11 cellular contexts compared by ENCODE assay signal in the genomic region with DNA sequence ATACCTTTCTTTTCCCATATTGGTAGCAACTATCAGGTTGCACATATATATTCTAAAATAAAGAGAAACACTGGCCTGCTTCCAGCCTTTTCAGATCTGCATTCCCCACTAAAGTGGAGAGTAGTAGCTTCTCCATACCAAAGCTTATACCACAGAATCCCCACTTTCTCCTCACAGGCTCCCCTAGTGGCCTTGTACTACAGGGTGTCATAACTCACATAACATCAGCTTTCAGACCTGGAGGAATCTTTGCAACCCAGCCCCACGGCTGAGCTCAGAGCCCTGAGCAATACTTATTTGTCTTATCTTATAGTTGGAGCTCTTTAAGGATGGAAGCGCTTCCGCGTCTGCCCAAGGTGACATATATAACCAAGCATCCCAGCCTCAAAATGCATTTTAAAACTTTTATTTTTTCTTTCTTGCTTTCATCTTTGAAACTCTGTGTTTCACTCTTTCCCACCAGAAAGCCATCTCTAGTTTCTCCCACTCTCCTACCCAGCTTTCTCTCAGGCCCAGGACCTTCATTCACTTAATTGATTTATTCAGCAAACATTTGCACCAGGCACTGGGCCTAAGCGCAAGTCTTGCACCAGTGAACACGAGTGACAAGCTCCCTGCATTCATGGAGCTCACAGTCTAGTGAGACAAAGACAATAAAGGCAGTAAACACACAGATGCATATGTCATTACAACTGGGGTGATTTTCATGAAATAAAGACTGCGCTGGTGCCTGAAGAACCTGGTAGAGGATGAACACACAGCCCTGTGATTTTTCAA.
A peak's percentile ranks its signal among the peaks of the same experiment; 100 is the strongest.
DNase-seq lines count a peak whose midpoint lies in the region; ATAC-seq and TF ChIP-seq lines count a peak whose summit lies in the region.
"Had no signal": no experiment of that assay in that cellular context is flagged by ENCODE, and none has a peak within 500 bp of the region (broad histone marks: within the 10 kb centered on the region; RNA-seq: fewer than 3 reads in every experiment).

No MANE protein-coding gene starts in this region.

- no peak for TF ChIP-seq EP300 in esophagus muscularis mucosa (IDR thresholded peaks at IDR 0.05)

- H3K27ac ChIP-seq in 22Rv1 (no peak overlapping the region), OCI-LY3 (ENCODE audit: low read length) (no peak overlapping the region), esophagus muscularis mucosa (replicated peaks in 1 of 4) (no peak overlapping the region), colonic mucosa (no peak overlapping the region)
- H3K27ac ChIP-seq: coronary artery, thyroid gland had no signal

- intact Hi-C loops in esophagus muscularis mucosa (cut with DNase I) (no loop called here), colonic mucosa (cut with DNase I) (no loop called here)

- WGBS in esophagus muscularis mucosa = 89% methylated on average over 7 of the region's 7 CpGs

- H2AFZ ChIP-seq in OCI-LY3 (ENCODE audit: low read depth, low read length) = no peak overlapping the region

- no peaks in the 10 kb centered on the region for H3K79me2 ChIP-seq in OCI-LY3 (ENCODE audit: low read length)

- H3K9ac ChIP-seq in OCI-LY3 (ENCODE audit: low read length) = no peak overlapping the region
- H3K9ac ChIP-seq in colonic mucosa (ENCODE audit: low read depth in 2 of 2, low read length in 2 of 2) = no peak overlapping the region

- no peak overlapping the region for H3K4me2 ChIP-seq in OCI-LY3 (ENCODE audit: low read length)

- H3K36me3 ChIP-seq in OCI-LY3 (replicated peaks; ENCODE audit: low read depth, low read length) (no peaks in the 10 kb centered on the region), esophagus muscularis mucosa (no peaks in the 10 kb centered on the region), colonic mucosa (no peaks in the 10 kb centered on the region)
- H3K36me3 ChIP-seq: thyroid gland had no signal

- H3K4me1 ChIP-seq in OCI-LY3 (ENCODE audit: low read length) = no peaks in the 10 kb centered on the region
- peaks cover 2 to 9% (median 7%) of the 10 kb centered on the region in 4 donors for H3K4me1 ChIP-seq in esophagus muscularis mucosa
- H3K4me1 ChIP-seq in colonic mucosa = no peaks in the 10 kb centered on the region
- H3K4me1 ChIP-seq: thyroid gland had no signal

- H4K20me1 ChIP-seq in OCI-LY3 (ENCODE audit: insufficient read depth, low read length) = no peaks in the 10 kb centered on the region

- H3K9me3 ChIP-seq in OCI-LY3 (ENCODE audit: insufficient read depth, low read length) (no peaks in the 10 kb centered on the region), esophagus muscularis mucosa (no peaks in the 10 kb centered on the region), colonic mucosa (no peaks in the 10 kb centered on the region)
- H3K9me3 ChIP-seq: thyroid gland had no signal

- DNase-seq in esophagus muscularis mucosa (ENCODE audit: extremely low spot score) = peak; percentile 77
- no peak for DNase-seq in NCI-H1105 treated with DMSO at 0.1 percent for 48 hours (lab: John Stamatoyannopoulos, UW)
- DNase-seq in colonic mucosa = no peak
- DNase-seq in NCI-H128 (lab: John Stamatoyannopoulos, UW; ENCODE audit: unreplicated experiment) = no peak
- DNase-seq: retina, thyroid gland had no signal

- ATAC-seq in HG02678 (IDR thresholded peaks at IDR 0.05; ENCODE audit: unreplicated experiment) = no peak

- H3K4me3 ChIP-seq in OCI-LY3 (ENCODE audit: low read length) (no peak overlapping the region), esophagus muscularis mucosa (no peak overlapping the region), colonic mucosa (no peak overlapping the region)
- H3K4me3 ChIP-seq: coronary artery, thyroid gland had no signal

- peak; percentile 48 for TF ChIP-seq CTCF in 22Rv1 (IDR thresholded peaks at IDR 0.05)
- TF ChIP-seq CTCF in GM12874 (IDR thresholded peaks at IDR 0.05; ENCODE audit: insufficient read depth, low read depth, low read length) = peak; percentile 43; the same call in 1 of the 2 replicates
- 0 out of 2 replicates have a peak, but pooled peaks have one; percentile 5 for TF ChIP-seq CTCF in OCI-LY3 (IDR thresholded peaks at IDR 0.05; ENCODE audit: low read depth, low read length)
- peak in 1 of 3 experiments; percentile 16 for TF ChIP-seq CTCF in esophagus muscularis mucosa (IDR thresholded peaks at IDR 0.05)
- no peak for TF ChIP-seq CTCF in colonic mucosa (IDR thresholded peaks at IDR 0.05)

- no peak for TF ChIP-seq POLR2A in esophagus muscularis mucosa (IDR thresholded peaks at IDR 0.05; ENCODE audit: low read depth)

- H3K27me3 ChIP-seq in OCI-LY3 (ENCODE audit: low read depth, low read length) (no peaks in the 10 kb centered on the region), esophagus muscularis mucosa (peaks cover 0 to 3% (median 0%) of the 10 kb centered on the region in 4 donors), colonic mucosa (no peaks in the 10 kb centered on the region)
- H3K27me3 ChIP-seq: thyroid gland had no signal
